In the genomic region with DNA sequence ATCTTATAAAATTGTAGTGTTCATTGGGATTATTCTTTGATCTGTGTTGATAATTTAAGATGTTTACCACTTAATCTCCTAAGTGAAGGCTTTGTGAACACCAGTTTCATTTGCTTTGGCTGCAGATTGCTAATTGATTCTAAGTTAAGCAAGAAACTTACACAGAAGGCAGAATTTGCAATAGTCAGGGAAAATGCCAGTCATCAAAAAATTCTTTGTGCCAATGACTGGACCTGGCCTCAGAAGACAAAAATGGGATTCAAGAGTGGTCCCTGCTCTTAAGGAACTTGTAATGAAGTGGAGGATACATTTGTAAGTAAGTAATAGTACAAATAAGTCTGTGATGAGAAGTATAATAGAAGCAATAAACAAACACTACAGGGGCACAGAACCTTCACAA, we compare ENCODE assay signal across 26 cellular contexts.
"Had no signal": no experiment of that assay in that cellular context is flagged by ENCODE, and none has a peak within 500 bp of the region (broad histone marks: within the 10 kb centered on the region; RNA-seq: fewer than 3 reads in every experiment).

No MANE protein-coding gene starts in this region.

- ATAC-seq: effector memory CD8-positive, alpha-beta T cell; esophagus mucosa; gastrocnemius medialis; heart right ventricle; left cardiac atrium; left lung; left ventricle myocardium superior; lower lobe of right lung; mucosa of descending colon; naive thymus-derived CD8-positive, alpha-beta T cell had no signal

- H3K4me3 ChIP-seq: esophagus squamous epithelium, gastrocnemius medialis, heart right ventricle, left lung, lower lobe of right lung, mucosa of descending colon had no signal

- H3K36me3 ChIP-seq: esophagus squamous epithelium, gastrocnemius medialis, heart right ventricle, left lung, lower lobe of right lung had no signal

- H3K4me1 ChIP-seq: esophagus squamous epithelium, gastrocnemius medialis, heart right ventricle, left lung, lower lobe of right lung had no signal

- H3K27ac ChIP-seq: epithelial cell of prostate, esophagus squamous epithelium, gastrocnemius medialis, heart right ventricle, left lung, lower lobe of right lung had no signal

- FAIRE-seq: endometrium, islet of Langerhans, keratinocyte had no signal

- H3K9me3 ChIP-seq: esophagus squamous epithelium, gastrocnemius medialis, left lung, lower lobe of right lung, mucosa of descending colon had no signal

- H3K27me3 ChIP-seq: esophagus squamous epithelium, gastrocnemius medialis, left lung had no signal

- DNase-seq: cortex of kidney; effector CD8-positive, alpha-beta T cell; effector memory CD8-positive, alpha-beta T cell; endodermal cell; erythroblast; esophagus squamous epithelium; foreskin fibroblast; foreskin melanocyte; gastrocnemius medialis; glutamatergic neuron; head of caudate nucleus; heart right ventricle; hippocampal formation; left cardiac atrium; left lung; left ventricle myocardium superior; lower lobe of right lung; mesenchymal stem cell; mucosa of descending colon; naive B cell; naive thymus-derived CD8-positive, alpha-beta T cell had no signal
